Comparison of ENCODE assay signal across 1 cellular context in the genomic region with DNA sequence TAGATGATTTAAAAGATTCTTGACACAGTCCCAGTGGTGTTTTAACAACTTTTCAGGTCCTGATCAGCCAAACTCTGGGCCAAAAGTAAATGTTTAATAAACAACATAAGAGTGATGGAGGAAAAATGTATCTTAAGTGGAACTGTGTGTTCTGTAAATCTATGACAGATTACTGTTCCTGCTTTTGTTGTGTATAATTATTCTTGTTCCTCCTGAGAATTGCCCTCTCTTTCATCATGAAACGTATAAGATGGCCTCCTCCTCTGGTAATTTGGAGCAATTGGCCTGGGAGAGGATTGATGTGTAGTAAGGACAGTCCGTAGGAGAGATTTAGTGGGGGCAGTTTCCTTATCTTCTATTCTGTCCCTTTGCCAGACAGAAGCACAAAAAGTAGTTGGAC.
TF ChIP-seq lines count a peak whose summit lies in the region.

No MANE protein-coding gene starts in this region.

TF ChIP-seq in IMR-90, 13 proteins besides CTCF, POLR2A, EP300 and RAD21:
- TF ChIP-seq USF2 (IDR thresholded peaks at IDR 0.05; ENCODE audit: low read depth, low read length) (no peak), MAZ (IDR thresholded peaks at IDR 0.05; ENCODE audit: borderline replicate concordance, low read depth, low read length) (no peak), CEBPB (IDR thresholded peaks at IDR 0.05; ENCODE audit: low read depth, low read length) (no peak), RFX5 (IDR thresholded peaks at IDR 0.05; ENCODE audit: low read depth, low read length) (no peak), RCOR1 (IDR thresholded peaks at IDR 0.05; ENCODE audit: insufficient replicate concordance, low read length) (no peak), CHD1 (IDR thresholded peaks at IDR 0.05; ENCODE audit: low read depth, low read length) (no peak), BHLHE40 (IDR thresholded peaks at IDR 0.05; ENCODE audit: low read depth, low read length) (no peak), SMC3 (IDR thresholded peaks at IDR 0.05; ENCODE audit: low read depth, low read length) (no peak), MAFK (IDR thresholded peaks at IDR 0.05; ENCODE audit: low read depth, low read length) (no peak), FOS (IDR thresholded peaks at IDR 0.05; ENCODE audit: low read depth, low read length) (no peak), NFE2L2 (IDR thresholded peaks at IDR 0.05; ENCODE audit: low read depth, low read length) (no peak), MXI1 (IDR thresholded peaks at IDR 0.05; ENCODE audit: borderline replicate concordance, low read depth, low read length) (no peak)
- TF ChIP-seq, protein P1, sequence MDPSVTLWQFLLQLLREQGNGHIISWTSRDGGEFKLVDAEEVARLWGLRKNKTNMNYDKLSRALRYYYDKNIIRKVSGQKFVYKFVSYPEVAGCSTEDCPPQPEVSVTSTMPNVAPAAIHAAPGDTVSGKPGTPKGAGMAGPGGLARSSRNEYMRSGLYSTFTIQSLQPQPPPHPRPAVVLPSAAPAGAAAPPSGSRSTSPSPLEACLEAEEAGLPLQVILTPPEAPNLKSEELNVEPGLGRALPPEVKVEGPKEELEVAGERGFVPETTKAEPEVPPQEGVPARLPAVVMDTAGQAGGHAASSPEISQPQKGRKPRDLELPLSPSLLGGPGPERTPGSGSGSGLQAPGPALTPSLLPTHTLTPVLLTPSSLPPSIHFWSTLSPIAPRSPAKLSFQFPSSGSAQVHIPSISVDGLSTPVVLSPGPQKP (IDR thresholded peaks at IDR 0.05; ENCODE audit: borderline replicate concordance, low read depth, low read length) = no peak
